In the genomic region with DNA sequence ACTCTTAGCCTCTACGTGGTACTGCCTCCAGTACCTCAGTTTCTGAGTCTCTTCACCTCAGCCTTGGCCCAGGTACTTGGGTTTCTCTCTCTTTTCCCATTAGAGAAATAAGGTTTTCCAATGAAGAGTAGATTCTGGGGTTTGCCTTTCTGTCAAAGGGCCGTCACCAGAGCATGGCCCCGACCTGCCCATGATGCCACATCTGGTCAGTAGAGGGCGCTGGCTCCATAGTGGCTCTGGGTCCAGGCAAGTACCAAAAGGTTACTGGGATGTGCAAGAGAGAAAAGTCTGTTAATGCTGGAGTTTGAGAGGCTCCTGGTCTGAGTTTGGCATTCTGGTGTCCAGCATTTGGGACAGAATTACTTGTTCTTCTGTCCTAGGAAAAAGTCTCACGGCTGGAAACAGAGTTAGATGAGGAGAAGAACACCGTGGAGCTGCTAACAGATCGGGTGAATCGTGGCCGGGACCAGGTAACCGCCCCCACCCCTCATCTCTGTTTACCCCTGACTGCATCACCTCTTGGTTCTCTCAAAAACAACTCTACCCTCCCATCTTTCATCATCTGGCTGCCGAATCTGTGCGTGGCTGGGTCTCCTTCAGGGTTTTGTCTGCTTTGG, we compare ENCODE assay signal across 8 cellular contexts. TPM values are rescaled to one million over a fixed set of nuclear protein-coding genes. Genes with fewer than 3 reads are reported as not detected.
DNase-seq lines count a peak whose midpoint lies in the region; ATAC-seq and TF ChIP-seq lines count a peak whose summit lies in the region.

No MANE protein-coding gene starts in this region.

- DNase-seq in AG10803 (ENCODE audit: low read depth): peak; percentile 71
- DNase-seq in NCI-H460 (ENCODE audit: extremely low read depth, low read depth): peak; percentile 78
- DNase-seq in activated CD4-positive, alpha-beta T cell treated with anti-CD3 and anti-CD28 coated beads, Interleukin-2, amount 50 U/mL, for 1 hour: peak; percentile 80
- DNase-seq in dermis blood vessel endothelial cell: peak; percentile 87
- DNase-seq in lung (ENCODE audit: low spot score): peak; percentile 81
- DNase-seq in stimulated activated CD8-positive, alpha-beta memory T cell treated with anti-CD3 and anti-CD28 coated beads, Interleukin-2, amount 100 ng/mL, for 1 hour (ENCODE audit: low read depth in 2 of 2): peak; percentile 46 to 56

- H3K27ac ChIP-seq in lung (ENCODE audit: low read depth in 1 of 2, low read length in 1 of 2): no peak overlapping the region

- 65 to 69% methylated on average over 12 of the region's 12 CpGs for WGBS in lung, 2 donors

- no peaks in the 10 kb centered on the region for H3K9me3 ChIP-seq in lung (ENCODE audit: control insufficient read depth in 2 of 2, insufficient read depth in 1 of 2, low read length in 1 of 2)

- ATAC-seq in GM21390 (IDR thresholded peaks at IDR 0.05; ENCODE audit: unreplicated experiment) (peak; percentile 64), lung (ENCODE audit: insufficient read depth, low FRiP score) (peak; percentile 51), GM21786 (IDR thresholded peaks at IDR 0.05; ENCODE audit: unreplicated experiment) (no peak)

- no peaks in the 10 kb centered on the region for H3K27me3 ChIP-seq in lung (ENCODE audit: control insufficient read depth, insufficient read depth)

- peak; percentile 98 for TF ChIP-seq CTCF in AG10803 (conservative IDR thresholded peaks at IDR 0.05; ENCODE audit: low read length)
- TF ChIP-seq CTCF in lung (IDR thresholded peaks at IDR 0.05; ENCODE audit: control extremely low read depth, extremely low read depth): peak; percentile 71

- peaks cover 0 to 5% of the 10 kb centered on the region in 2 donors for H3K4me1 ChIP-seq in lung (ENCODE audit: control insufficient read depth in 2 of 2, insufficient read depth in 2 of 2, low read length in 2 of 2)

- H3K36me3 ChIP-seq in lung (ENCODE audit: control insufficient read depth in 2 of 2, insufficient read depth in 2 of 2, low read length in 2 of 2): peaks cover 0 to 5% of the 10 kb centered on the region in 2 donors

- H3K4me3 ChIP-seq in AG10803 (ENCODE audit: low read length) (no peak overlapping the region), lung (no peak overlapping the region)

RNA-seq across cellular contexts. Expression of a gene that starts 5.3 kb away (rescaled TPM):
- total RNA-seq in NCI-H460 (2014; rRNA removed; shearing (Covaris generic)): 17.1 and 17.2 TPM in 2 replicates
- polyA plus RNA-seq in NCI-H460 (2014; cell fraction: nucleus; rRNA removed): 19.6 and 25.9 TPM in 2 replicates
- total RNA-seq in dermis blood vessel endothelial cell (6.0 and 8.2 TPM in 2 replicates), lung (10 to 100 TPM in 1 of 2 donors, 1 to 10 TPM in 1; 9.2 to 13.9 TPM)
- polyA plus RNA-seq in lung: 1 to 10 TPM; 5.6 to 6.2 TPM

RNA-seq across cellular contexts. Expression of a gene that starts 23.6 kb away (rescaled TPM):
- 0.02 TPM in 1 of 2 replicates, not detected in the other for total RNA-seq in NCI-H460 (2014; rRNA removed; shearing (Covaris generic))
- 0.32 and 0.45 TPM in 2 replicates for polyA plus RNA-seq in NCI-H460 (2014; cell fraction: nucleus; rRNA removed)
- total RNA-seq in dermis blood vessel endothelial cell: 0.42 and 2.4 TPM in 2 replicates
- 10 to 100 TPM; 38.9 to 74.9 TPM for total RNA-seq in lung
- 10 to 100 TPM; 23.4 to 34.7 TPM for polyA plus RNA-seq in lung

Comparison
In these comparisons a context has a peak if more than half of its experiments do, and no peak if none do; other contexts are left out.
1. RNA of a gene that starts 23.6 kb away (total RNA-seq): 38.9 to 74.9 TPM in lung; 0.42 to 2.4 TPM in dermis blood vessel endothelial cell and 0.02 TPM in NCI-H460; every median in the first group is over 10 times any median in the second.
2. Peak in every context shown above with its lines, with median percentiles within 50 percentile points of each other: DNase-seq.